ENCODE assay signal across 18 cellular contexts in genomic region chr9:136190656-136191548, GRCh38. TPM values are rescaled to one million over a fixed set of nuclear protein-coding genes. Genes with fewer than 3 reads are reported as not detected.
DNase-seq lines count a peak whose midpoint lies in the region; ATAC-seq and TF ChIP-seq lines count a peak whose summit lies in the region.
"Had no signal": no experiment of that assay in that cellular context is flagged by ENCODE, and none has a peak within 500 bp of the region (broad histone marks: within the 10 kb centered on the region; RNA-seq: fewer than 3 reads in every experiment).

No MANE protein-coding gene starts in this region.

- no peaks in the 10 kb centered on the region for H3K36me3 Mint-ChIP-seq in stimulated activated naive CD8-positive, alpha-beta T cell treated with anti-CD3 and anti-CD28 coated beads, Interleukin-15, Interleukin-2, amounts not matched to agents 100 ng/mL and 50 ng/mL, for 24 hours (ENCODE audit: low read depth)
- H3K36me3 Mint-ChIP-seq in glutamatergic neuron (ENCODE audit: unreplicated experiment): no peaks in the 10 kb centered on the region
- no peaks in the 10 kb centered on the region for H3K36me3 Mint-ChIP-seq in activated CD4-positive, alpha-beta memory T cell treated with anti-CD3 and anti-CD28 coated beads for 36 hours
- no peaks in the 10 kb centered on the region for H3K36me3 Mint-ChIP-seq in chondrocyte (ENCODE audit: low read depth)

- H3K27ac Mint-ChIP-seq in stimulated activated naive CD8-positive, alpha-beta T cell treated with anti-CD3 and anti-CD28 coated beads, Interleukin-15, Interleukin-2, amounts not matched to agents 100 ng/mL and 50 ng/mL, for 24 hours: peak overlapping the region; percentile 21
- no peak overlapping the region for H3K27ac Mint-ChIP-seq in glutamatergic neuron (ENCODE audit: unreplicated experiment)
- H3K27ac Mint-ChIP-seq in activated CD4-positive, alpha-beta memory T cell treated with anti-CD3 and anti-CD28 coated beads for 36 hours: no peak overlapping the region
- H3K27ac Mint-ChIP-seq in chondrocyte (ENCODE audit: unreplicated experiment): no peak overlapping the region
- H3K27ac Mint-ChIP-seq: HFFc6 had no signal

- CTCF ChIA-PET in activated CD4-positive, alpha-beta memory T cell treated with anti-CD3 and anti-CD28 coated beads for 36 hours (lab: Charles Lee): no interaction called here

- H3K9me3 ChIP-seq in SK-N-MC (ENCODE audit: low read depth, low read length): no peaks in the 10 kb centered on the region

- no peak overlapping the region for H3K9ac ChIP-seq in SK-N-MC (ENCODE audit: insufficient read length)

- no peak overlapping the region for H3K4me3 ChIP-seq in SK-N-MC

- intact Hi-C loops in activated CD4-positive, alpha-beta memory T cell treated with anti-CD3 and anti-CD28 coated beads for 36 hours (cut with micrococcal nuclease): no loop called here

- no peak for DNase-seq in stimulated activated naive CD8-positive, alpha-beta T cell treated with anti-CD3 and anti-CD28 coated beads, Interleukin-15, Interleukin-2, amounts not matched to agents 100 U/mL and 50 U/mL, for 24 hours
- DNase-seq in SK-N-MC (ENCODE audit: low read depth, low spot score): no peak
- peak; percentile 9 for DNase-seq in glutamatergic neuron
- DNase-seq in activated CD4-positive, alpha-beta memory T cell treated with anti-CD3 and anti-CD28 coated beads for 36 hours: no peak
- no peak for DNase-seq in globus pallidus (ENCODE audit: low spot score)
- no peak for DNase-seq in chondrocyte (ENCODE audit: low spot score)
- DNase-seq: DMS53, HFFc6, NCI-H1105, NCI-H146, NCI-H2029, NCI-H345, NCI-H524 treated with DMSO at 0.1 percent for 48 hours, SW 1271 had no signal

- no peaks in the 10 kb centered on the region for H3K36me3 ChIP-seq in SK-N-MC (ENCODE audit: insufficient read depth, low read length)

- POLR2A ChIA-PET in activated CD4-positive, alpha-beta memory T cell treated with anti-CD3 and anti-CD28 coated beads for 36 hours (lab: Charles Lee): no interaction called here

- H3K27me3 Mint-ChIP-seq in stimulated activated naive CD8-positive, alpha-beta T cell treated with anti-CD3 and anti-CD28 coated beads, Interleukin-15, Interleukin-2, amounts not matched to agents 100 ng/mL and 50 ng/mL, for 24 hours: peaks cover 52% of the 10 kb centered on the region
- H3K27me3 Mint-ChIP-seq in glutamatergic neuron (ENCODE audit: unreplicated experiment): peaks cover 4% of the 10 kb centered on the region
- H3K27me3 Mint-ChIP-seq in activated CD4-positive, alpha-beta memory T cell treated with anti-CD3 and anti-CD28 coated beads for 36 hours: peaks cover 49% of the 10 kb centered on the region
- peaks cover 47% of the 10 kb centered on the region for H3K27me3 Mint-ChIP-seq in chondrocyte (ENCODE audit: low read depth)

- no peak overlapping the region for H3K4me3 Mint-ChIP-seq in stimulated activated naive CD8-positive, alpha-beta T cell treated with anti-CD3 and anti-CD28 coated beads, Interleukin-15, Interleukin-2, amounts not matched to agents 100 ng/mL and 50 ng/mL, for 24 hours
- H3K4me3 Mint-ChIP-seq in glutamatergic neuron (ENCODE audit: unreplicated experiment) (no peak overlapping the region), chondrocyte (ENCODE audit: unreplicated experiment) (no peak overlapping the region)
- no peak overlapping the region for H3K4me3 Mint-ChIP-seq in activated CD4-positive, alpha-beta memory T cell treated with anti-CD3 and anti-CD28 coated beads for 36 hours
- H3K4me3 Mint-ChIP-seq: HFFc6 had no signal

- ATAC-seq in stimulated activated naive CD8-positive, alpha-beta T cell treated with anti-CD3 and anti-CD28 coated beads, Interleukin-15, Interleukin-2, amounts not matched to agents 100 U/mL and 50 U/mL, for 24 hours: no peak

- H3K9me3 Mint-ChIP-seq in stimulated activated naive CD8-positive, alpha-beta T cell treated with anti-CD3 and anti-CD28 coated beads, Interleukin-15, Interleukin-2, amounts not matched to agents 100 ng/mL and 50 ng/mL, for 24 hours: no peaks in the 10 kb centered on the region
- H3K9me3 Mint-ChIP-seq in glutamatergic neuron (ENCODE audit: unreplicated experiment) (peaks cover 5% of the 10 kb centered on the region), chondrocyte (ENCODE audit: low read depth) (no peaks in the 10 kb centered on the region)
- no peaks in the 10 kb centered on the region for H3K9me3 Mint-ChIP-seq in activated CD4-positive, alpha-beta memory T cell treated with anti-CD3 and anti-CD28 coated beads for 36 hours
- H3K9me3 Mint-ChIP-seq: HFFc6 had no signal

- peak overlapping the region; percentile 94 for H3K27ac ChIP-seq in SK-N-MC
- H3K27ac ChIP-seq: HL-60 had no signal

- TF ChIP-seq CTCF in glutamatergic neuron (IDR thresholded peaks at IDR 0.05; ENCODE audit: partially characterized antibody, unreplicated experiment): no peak
- no peak for TF ChIP-seq CTCF in chondrocyte (IDR thresholded peaks at IDR 0.05)

- H3K4me1 Mint-ChIP-seq in stimulated activated naive CD8-positive, alpha-beta T cell treated with anti-CD3 and anti-CD28 coated beads, Interleukin-15, Interleukin-2, amounts not matched to agents 100 ng/mL and 50 ng/mL, for 24 hours (ENCODE audit: low read depth): no peaks in the 10 kb centered on the region
- H3K4me1 Mint-ChIP-seq in glutamatergic neuron (ENCODE audit: low read depth, unreplicated experiment) (peaks cover 3% of the 10 kb centered on the region), chondrocyte (ENCODE audit: low read depth) (no peaks in the 10 kb centered on the region)
- H3K4me1 Mint-ChIP-seq in activated CD4-positive, alpha-beta memory T cell treated with anti-CD3 and anti-CD28 coated beads for 36 hours (ENCODE audit: low read depth): no peaks in the 10 kb centered on the region

RNA-seq across cellular contexts. Expression of gene LHX3, which starts 14.0 kb away (rescaled TPM):
- total RNA-seq in glutamatergic neuron (ENCODE audit: unreplicated experiment) (0.81 TPM), chondrocyte (not detected in 3 replicates)
- not detected for total RNA-seq in activated CD4-positive, alpha-beta memory T cell treated with anti-CD3 and anti-CD28 coated beads for 36 hours
- total RNA-seq: HFFc6, HT-29, SK-MEL-5 had no signal

RNA-seq across cellular contexts. Expression of gene QSOX2, which starts 54.7 kb away (rescaled TPM):
- 21.2 TPM for total RNA-seq in glutamatergic neuron (ENCODE audit: unreplicated experiment)
- total RNA-seq in activated CD4-positive, alpha-beta memory T cell treated with anti-CD3 and anti-CD28 coated beads for 36 hours: 10 to 100 TPM; 19.0 to 19.4 TPM
- total RNA-seq in chondrocyte: 14.3 to 17.1 TPM (median 15.3 TPM) in 3 replicates
